ENCODE assay signal across 10 cellular contexts in genomic region chr17:42247734-42248133, GRCh38. TPM values are rescaled to one million over a fixed set of nuclear protein-coding genes. Genes with fewer than 3 reads are reported as not detected.
DNase-seq lines count a peak whose midpoint lies in the region; ATAC-seq and TF ChIP-seq lines count a peak whose summit lies in the region.
"Had no signal": no experiment of that assay in that cellular context is flagged by ENCODE, and none has a peak within 500 bp of the region (broad histone marks: within the 10 kb centered on the region; RNA-seq: fewer than 3 reads in every experiment).

No MANE protein-coding gene starts in this region.

- no peak for ATAC-seq in HG03045 (IDR thresholded peaks at IDR 0.05; ENCODE audit: unreplicated experiment)

- H3K27me3 ChIP-seq in Peyer's patch (no peaks in the 10 kb centered on the region), spleen (replicated peaks in 1 of 7) (no peaks in the 10 kb centered on the region)

- no peak overlapping the region for H3K4me3 ChIP-seq in Peyer's patch
- H3K4me3 ChIP-seq in fibroblast of mammary gland (ENCODE audit: control insufficient read depth, low read depth, low read length) = no peak overlapping the region
- peak overlapping the region in 1 of 8 donors; percentile 60 for H3K4me3 ChIP-seq in spleen

- no peaks in the 10 kb centered on the region for H3K36me3 ChIP-seq in Peyer's patch
- no peaks in the 10 kb centered on the region for H3K36me3 ChIP-seq in spleen

- DNase-seq in NCI-H2171 treated with DMSO at 0.1 percent for 48 hours (lab: John Stamatoyannopoulos, UW) (peak; percentile 62), NCI-H2171 (lab: John Stamatoyannopoulos, UW) (no peak), Peyer's patch (no peak), fibroblast of mammary gland (ENCODE audit: low read depth) (peak; percentile 82), spleen (no peak), DMS53 (lab: John Stamatoyannopoulos, UW) (no peak), iPS-NIHi7 (ENCODE audit: extremely low spot score) (no peak)
- DNase-seq: NCI-H1105 had no signal

- H3K4me1 ChIP-seq in Peyer's patch (peaks cover 0 to 4% (median 0%) of the 10 kb centered on the region in 4 donors), spleen (peaks cover 32 to 92% (median 67%) of the 10 kb centered on the region in 6 donors)

- H3K9me3 ChIP-seq in Peyer's patch (no peaks in the 10 kb centered on the region), spleen (no peaks in the 10 kb centered on the region)

- WGBS in spleen, 5 donors = 86 to 94% (median 91%) methylated on average over 5 of the region's 5 CpGs

- no peak for TF ChIP-seq CTCF in Peyer's patch (IDR thresholded peaks at IDR 0.05)
- TF ChIP-seq CTCF in fibroblast of mammary gland (conservative IDR thresholded peaks at IDR 0.05; ENCODE audit: control insufficient read depth, insufficient read depth, low read depth, low read length) = no peak
- no peak for TF ChIP-seq CTCF in spleen (IDR thresholded peaks at IDR 0.05 in 8 of 11, conservative IDR thresholded peaks at IDR 0.05 in 3 of 11)

- TF ChIP-seq POLR2A in Peyer's patch (IDR thresholded peaks at IDR 0.05) = no peak
- TF ChIP-seq POLR2A in spleen (IDR thresholded peaks at IDR 0.05) = no peak

- intact Hi-C loops in spleen (cut with DNase I; ENCODE audit: low total_unique reads) = no loop called here

- H3K27ac ChIP-seq in Peyer's patch (peak overlapping the region; percentile 51 to 91 (median 85)), spleen (peak overlapping the region; percentile 92 to 98 (median 96))
- H3K27ac ChIP-seq: 22Rv1 had no signal

RNA-seq across cellular contexts. Expression of gene STAT5B, which starts 28.5 kb away (rescaled TPM):
- total RNA-seq in Peyer's patch (100 to 1,000 TPM in 1 of 4 donors, 10 to 100 TPM in 3; 36.3 to 128 (median 68.1) TPM), spleen (100 to 1,000 TPM in 5 of 7 donors, 10 to 100 TPM in 2; 90.2 to 171 (median 103) TPM)
- 10 to 100 TPM; 26.4 to 34.7 (median 26.4) TPM for polyA plus RNA-seq in spleen

RNA-seq across cellular contexts. Expression of gene STAT5A, which starts 40.6 kb away (rescaled TPM):
- 10 to 100 TPM; 11.2 to 80.0 (median 34.5) TPM for total RNA-seq in Peyer's patch
- 100 to 1,000 TPM in 1 of 7 donors, 10 to 100 TPM in 6; 63.7 to 131 (median 76.5) TPM for total RNA-seq in spleen
- polyA plus RNA-seq in spleen = 10 to 100 TPM; 22.7 to 42.3 (median 28.4) TPM

RNA-seq across cellular contexts. Expression of gene GHDC, which starts 53.4 kb away (rescaled TPM):
- total RNA-seq in Peyer's patch (10 to 100 TPM; 13.2 to 71.4 (median 44.3) TPM), spleen (100 to 1,000 TPM in 3 of 7 donors, 10 to 100 TPM in 4; 29.4 to 122 (median 58.0) TPM)
- polyA plus RNA-seq in spleen = 10 to 100 TPM; 22.0 to 33.1 (median 26.1) TPM

Comparison
In these comparisons a context has a peak if more than half of its experiments do, and no peak if none do; other contexts are left out.
1. DNase-seq: peak in NCI-H2171 treated with DMSO at 0.1 percent for 48 hours (single experiment) and fibroblast of mammary gland (single experiment); none in NCI-H2171 (single experiment), Peyer's patch (0 of 3), spleen (single experiment), DMS53 (single experiment) and iPS-NIHi7 (single experiment).